22 cellular contexts compared by ENCODE assay signal in the genomic region with DNA sequence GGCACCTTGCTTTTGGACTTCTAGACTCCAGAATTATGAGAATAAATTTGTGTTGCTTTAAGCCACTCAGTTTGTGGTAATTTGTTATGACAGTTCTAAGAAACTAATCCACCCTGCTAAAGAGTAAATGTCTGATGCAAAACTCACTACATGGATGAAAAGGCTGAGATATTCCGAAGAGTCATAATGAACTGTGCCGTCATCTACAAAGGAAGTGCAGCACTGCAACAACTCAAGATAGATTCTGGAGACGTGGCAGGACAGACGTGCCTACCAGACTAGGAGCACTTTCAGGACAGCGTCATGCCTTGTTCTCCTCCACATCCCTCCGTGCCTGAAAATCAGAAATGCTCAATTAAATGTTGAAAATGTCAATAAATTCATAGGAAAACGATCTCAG.
"Had no signal": no experiment of that assay in that cellular context is flagged by ENCODE, and none has a peak within 500 bp of the region (broad histone marks: within the 10 kb centered on the region; RNA-seq: fewer than 3 reads in every experiment).

No MANE protein-coding gene starts in this region.

- H3K9me3 Mint-ChIP-seq: IgD-negative memory B cell had no signal

- H3K4me3 ChIP-seq: SJCRH30 had no signal

- ATAC-seq: HepG2, SK-N-SH treated with all-trans-retinoic acid at 6 μM for 48 hours had no signal

- H3K27ac Mint-ChIP-seq: IgD-negative memory B cell had no signal

- H3K9me3 ChIP-seq: SJCRH30 had no signal

- H3K27me3 ChIP-seq: SJCRH30 had no signal

- H3K27ac ChIP-seq: RWPE1, SJCRH30 had no signal

- H3K27me3 Mint-ChIP-seq: IgD-negative memory B cell had no signal

- DNase-seq: KBM-7, MV-4-11, NCI-H1048, NCI-H1105, NCI-H1417, NCI-H1436 treated with DMSO at 0.1 percent for 48 hours, NCI-H1694, NCI-H187 treated with DMSO at 0.1 percent for 48 hours, NCI-H2029 treated with DMSO at 0.1 percent for 48 hours, NCI-H2107, NCI-H226, NCI-H446, NCI-H510A, NCI-H524 treated with DMSO at 0.1 percent for 48 hours, NCI-H69, NCI-H774, SHP77 treated with DMSO at 0.1 percent for 48 hours, SJCRH30 had no signal

- H3K36me3 ChIP-seq: SJCRH30 had no signal
